ENCODE assay signal across 12 cellular contexts in genomic region chr11:61297341-61297740, GRCh38. TPM values are rescaled to one million over a fixed set of nuclear protein-coding genes. Genes with fewer than 3 reads are reported as not detected.
DNase-seq lines count a peak whose midpoint lies in the region; ATAC-seq, FAIRE-seq and TF ChIP-seq lines count a peak whose summit lies in the region.
"Had no signal": no experiment of that assay in that cellular context is flagged by ENCODE, and none has a peak within 500 bp of the region (broad histone marks: within the 10 kb centered on the region; RNA-seq: fewer than 3 reads in every experiment).

No MANE protein-coding gene starts in this region.

- TF ChIP-seq CTCF in AG10803 (conservative IDR thresholded peaks at IDR 0.05; ENCODE audit: low read length) (no peak), bronchial epithelial cell (IDR thresholded peaks at IDR 0.05; ENCODE audit: insufficient read depth, low read length, severe bottlenecking) (no peak)

- FAIRE-seq in bronchial epithelial cell (lab: Jason Lieb, UNC) (no peak), RCC 7860 (lab: Jason Lieb, UNC) (no peak)

- peaks cover 2% of the 10 kb centered on the region for H3K27me3 ChIP-seq in bronchial epithelial cell (ENCODE audit: control insufficient read depth, insufficient read depth, low read length)

- H3K4me3 Mint-ChIP-seq in IgD-negative memory B cell: peak overlapping the region in 3 of 4 donors; percentile 49 to 66 (median 55)
- peak overlapping the region; percentile 21 for H3K4me3 Mint-ChIP-seq in natural killer cell treated with Interleukin-12 subunit alpha and Interleukin-12 subunit beta and Interleukin-15 and Interleukin-18, amount 100 ng/mL, for 72 hours

- H3K27me3 Mint-ChIP-seq in IgD-negative memory B cell: peaks cover 7% of the 10 kb centered on the region
- H3K27me3 Mint-ChIP-seq in natural killer cell treated with Interleukin-12 subunit alpha and Interleukin-12 subunit beta and Interleukin-15 and Interleukin-18, amount 100 ng/mL, for 72 hours: peaks cover 4 to 8% of the 10 kb centered on the region in 2 donors

- no peaks in the 10 kb centered on the region for H3K9me3 Mint-ChIP-seq in IgD-negative memory B cell
- H3K9me3 Mint-ChIP-seq in natural killer cell treated with Interleukin-12 subunit alpha and Interleukin-12 subunit beta and Interleukin-15 and Interleukin-18, amount 100 ng/mL, for 72 hours: no peaks in the 10 kb centered on the region

- no peak overlapping the region for H3K27ac Mint-ChIP-seq in IgD-negative memory B cell
- H3K27ac Mint-ChIP-seq in natural killer cell treated with Interleukin-12 subunit alpha and Interleukin-12 subunit beta and Interleukin-15 and Interleukin-18, amount 100 ng/mL, for 72 hours: peak overlapping the region in 1 of 2 donors; percentile 14

- H3K4me3 ChIP-seq in AG10803 (ENCODE audit: low read length): no peak overlapping the region
- H3K4me3 ChIP-seq in bronchial epithelial cell (ENCODE audit: low read depth, low read length): no peak overlapping the region
- H3K4me3 ChIP-seq: lung had no signal

- ATAC-seq in natural killer cell treated with Interleukin-12 subunit alpha and Interleukin-12 subunit beta and Interleukin-15 and Interleukin-18, amount 100 ng/mL, for 72 hours: no peak
- ATAC-seq in GM18511 (IDR thresholded peaks at IDR 0.05; ENCODE audit: unreplicated experiment): no peak

- DNase-seq in AG10803 (ENCODE audit: low read depth) (peak; percentile 77), bronchial epithelial cell (ENCODE audit: low read depth) (peak; percentile 55), RCC 7860 (ENCODE audit: low spot score) (no peak), NCI-H2196 treated with DMSO at 0.1 percent for 48 hours (lab: John Stamatoyannopoulos, UW; ENCODE audit: unreplicated experiment) (no peak)
- no peak for DNase-seq in natural killer cell treated with Interleukin-12 subunit alpha and Interleukin-12 subunit beta and Interleukin-15 and Interleukin-18, amount 100 ng/mL, for 72 hours (ENCODE audit: low spot score)
- no peak for DNase-seq in stimulated activated CD4-positive, alpha-beta T cell treated with anti-CD3 and anti-CD28 coated beads, Interleukin-4, amount 100 ng/mL, for 1 hour
- DNase-seq: activated CD4-positive, CD25-positive, alpha-beta regulatory T cell treated with anti-CD3 and anti-CD28 coated beads, Interleukin-2, amount 50 U/mL, for 72 hours; DMS 273 treated with DMSO at 0.1 percent for 48 hours had no signal

- H3K4me1 Mint-ChIP-seq in IgD-negative memory B cell: peaks cover 5 to 13% (median 6%) of the 10 kb centered on the region in 3 donors
- peaks cover 28 to 29% of the 10 kb centered on the region in 2 donors for H3K4me1 Mint-ChIP-seq in natural killer cell treated with Interleukin-12 subunit alpha and Interleukin-12 subunit beta and Interleukin-15 and Interleukin-18, amount 100 ng/mL, for 72 hours (ENCODE audit: low read depth in 2 of 2)

- H3K36me3 ChIP-seq in bronchial epithelial cell (ENCODE audit: control insufficient read depth, insufficient read depth, low read length): peaks cover 13% of the 10 kb centered on the region

- peaks cover 4% of the 10 kb centered on the region for H3K36me3 Mint-ChIP-seq in IgD-negative memory B cell
- H3K36me3 Mint-ChIP-seq in natural killer cell treated with Interleukin-12 subunit alpha and Interleukin-12 subunit beta and Interleukin-15 and Interleukin-18, amount 100 ng/mL, for 72 hours: peaks cover 29% of the 10 kb centered on the region

RNA-seq across cellular contexts. Expression of gene VWCE, which starts 2.2 kb away (rescaled TPM):
- polyA plus RNA-seq in IgD-negative memory B cell: 0.84 TPM
- 0.26 TPM in 2 replicates for total RNA-seq in bronchial epithelial cell
- 1 to 10 TPM; 2.1 to 3.3 TPM for total RNA-seq in natural killer cell treated with Interleukin-12 subunit alpha and Interleukin-12 subunit beta and Interleukin-15 and Interleukin-18, amount 100 ng/mL, for 72 hours

RNA-seq across cellular contexts. Expression of gene DDB1, which starts 35.6 kb away (rescaled TPM):
- polyA plus RNA-seq in IgD-negative memory B cell: 81.7 TPM
- 154 and 228 TPM in 2 replicates for total RNA-seq in bronchial epithelial cell
- 100 to 1,000 TPM; 241 to 276 TPM for total RNA-seq in natural killer cell treated with Interleukin-12 subunit alpha and Interleukin-12 subunit beta and Interleukin-15 and Interleukin-18, amount 100 ng/mL, for 72 hours

RNA-seq across cellular contexts. Expression of gene TKFC, which starts 35.7 kb away (rescaled TPM):
- polyA plus RNA-seq in IgD-negative memory B cell: 46.1 TPM
- 22.3 and 22.9 TPM in 2 replicates for total RNA-seq in bronchial epithelial cell
- 10 to 100 TPM; 18.9 to 38.9 TPM for total RNA-seq in natural killer cell treated with Interleukin-12 subunit alpha and Interleukin-12 subunit beta and Interleukin-15 and Interleukin-18, amount 100 ng/mL, for 72 hours

RNA-seq across cellular contexts. Expression of gene PGA5, which starts 56.4 kb away (rescaled TPM):
- polyA plus RNA-seq in IgD-negative memory B cell: not detected
- total RNA-seq in bronchial epithelial cell: not detected in 2 replicates
- not detected for total RNA-seq in natural killer cell treated with Interleukin-12 subunit alpha and Interleukin-12 subunit beta and Interleukin-15 and Interleukin-18, amount 100 ng/mL, for 72 hours
- total RNA-seq: H4 had no signal

Comparison
In these comparisons a context has a peak if more than half of its experiments do, and no peak if none do; other contexts are left out.
1. DNase-seq: peak in AG10803 (single experiment) and bronchial epithelial cell (single experiment); none in natural killer cell treated with Interleukin-12 subunit alpha and Interleukin-12 subunit beta and Interleukin-15 and Interleukin-18, amount 100 ng/mL, for 72 hours (single experiment), RCC 7860 (single experiment), NCI-H2196 treated with DMSO at 0.1 percent for 48 hours (single experiment) and stimulated activated CD4-positive, alpha-beta T cell treated with anti-CD3 and anti-CD28 coated beads, Interleukin-4, amount 100 ng/mL, for 1 hour (single experiment).